Comparison of ENCODE assay signal across 1 cellular context in the genomic region with DNA sequence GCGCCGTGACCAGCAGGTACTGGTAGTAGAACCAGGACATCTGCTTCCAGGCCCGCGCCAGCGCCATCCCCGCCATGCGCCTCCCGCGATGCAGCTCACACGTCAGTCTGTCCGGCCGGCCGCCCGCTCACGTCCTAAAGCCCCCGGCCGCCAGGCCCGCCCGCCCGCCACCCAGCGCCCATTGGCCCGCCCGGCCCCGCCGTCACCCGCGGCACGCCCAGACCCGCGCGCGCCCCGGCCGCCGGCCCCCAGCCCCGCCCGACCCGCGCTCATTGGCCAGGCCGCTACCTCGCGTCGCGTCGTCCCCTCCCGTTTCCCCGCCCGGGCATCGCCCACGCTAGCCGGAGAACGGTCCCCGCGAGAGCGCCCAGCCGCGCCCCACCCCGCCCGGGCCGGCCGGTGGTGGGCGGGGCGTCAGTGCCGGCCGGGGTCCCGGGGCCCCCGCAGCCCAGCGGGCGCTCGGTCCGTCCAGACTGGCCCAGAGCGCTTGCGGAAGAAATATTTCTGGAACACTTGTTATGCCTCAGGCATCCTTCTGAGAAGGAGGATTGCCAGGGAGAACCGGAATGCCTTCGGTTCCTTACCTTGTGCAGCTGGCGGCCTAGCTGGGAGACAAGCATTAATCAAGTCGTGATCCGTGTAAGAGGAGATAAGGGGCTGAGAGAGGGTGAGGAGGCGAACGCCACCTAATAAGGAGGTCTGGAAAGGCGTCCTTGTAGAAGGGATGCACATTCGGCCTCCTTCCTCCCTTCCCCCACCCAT.
TF ChIP-seq lines count a peak whose summit lies in the region.

SPTSSA (minus strand) TSS at position 109 of the 762 bp plus-strand sequence; CDS start at position 76, 33 bp downstream.

TF ChIP-seq in K562, 482 proteins besides CTCF, POLR2A, EP300 and RAD21 (continued from another document and continues in another):
- TF ChIP-seq VEZF1 (CRISPR knock-in tag; IDR thresholded peaks at IDR 0.05) (peak; percentile 92), TSHZ1 (CRISPR knock-in tag; IDR thresholded peaks at IDR 0.05) (no peak), TRIM25 (IDR thresholded peaks at IDR 0.05; ENCODE audit: borderline replicate concordance) (no peak), ATF3 (IDR thresholded peaks at IDR 0.05) (no peak), ATF3 (CRISPR knock-in tag; conservative IDR thresholded peaks at IDR 0.05) (no peak), IRF9 (tag; IDR thresholded peaks at IDR 0.05) (no peak), CTBP1 (IDR thresholded peaks at IDR 0.05; ENCODE audit: borderline replicate concordance) (peak; percentile 21; the same call in 1 of the 2 replicates), GABPB1 (CRISPR knock-in tag; IDR thresholded peaks at IDR 0.05) (0 out of 2 replicates have a peak, but pooled peaks have one; percentile 1), PCBP2 (IDR thresholded peaks at IDR 0.05; ENCODE audit: low read depth, low read length, poor library complexity, severe bottlenecking) (no peak), SIN3B (IDR thresholded peaks at IDR 0.05; ENCODE audit: low read depth) (0 out of 2 replicates have a peak, but pooled peaks have one; percentile 11), POLR2AphosphoS5 (IDR thresholded peaks at IDR 0.05; ENCODE audit: control insufficient read depth, insufficient read depth, low read depth, low read length) (peak; percentile 57), SP1 (CRISPR knock-in tag; IDR thresholded peaks at IDR 0.05) (no peak), HCFC1 (IDR thresholded peaks at IDR 0.05; ENCODE audit: low read depth, low read length) (0 out of 2 replicates have a peak, but pooled peaks have one; percentile 13), TFAP4 (CRISPR knock-in tag; IDR thresholded peaks at IDR 0.05; ENCODE audit: borderline replicate concordance) (0 out of 2 replicates have a peak, but pooled peaks have one; percentile 4), TAF7 (tag; IDR thresholded peaks at IDR 0.05) (no peak), CXXC5 (CRISPR knock-in tag; IDR thresholded peaks at IDR 0.05) (peak; percentile 61), ZFX (CRISPR knock-in tag; IDR thresholded peaks at IDR 0.05) (peak; percentile 77), ZNF140 (CRISPR knock-in tag; IDR thresholded peaks at IDR 0.05) (no peak), PREB (CRISPR knock-in tag; IDR thresholded peaks at IDR 0.05) (no peak), ZKSCAN8 (CRISPR knock-in tag; IDR thresholded peaks at IDR 0.05) (no peak), TFAM (CRISPR knock-in tag; conservative IDR thresholded peaks at IDR 0.05) (no peak), MEIS2 (IDR thresholded peaks at IDR 0.05; ENCODE audit: partially characterized antibody) (peak; percentile 91), ELF4 (CRISPR knock-in tag; IDR thresholded peaks at IDR 0.05) (no peak), SUPT5H (IDR thresholded peaks at IDR 0.05) (peak; percentile 61), ATF1 (CRISPR knock-in tag; IDR thresholded peaks at IDR 0.05) (no peak), ATF1 (tag; IDR thresholded peaks at IDR 0.05) (0 out of 2 replicates have a peak, but pooled peaks have one; percentile 17), ZBTB7A (IDR thresholded peaks at IDR 0.05; ENCODE audit: borderline replicate concordance, control insufficient read depth, low read depth, low read length) (peak; percentile 76; the same call in 1 of the 2 replicates), WHSC1 (IDR thresholded peaks at IDR 0.05; ENCODE audit: low read length) (no peak), ZNF77 (CRISPR knock-in tag; IDR thresholded peaks at IDR 0.05) (no peak), YBX1 (IDR thresholded peaks at IDR 0.05) (no peak), POLR2H (tag; IDR thresholded peaks at IDR 0.05; ENCODE audit: low read depth) (peak; percentile 85)
- TF ChIP-seq, protein P1, sequence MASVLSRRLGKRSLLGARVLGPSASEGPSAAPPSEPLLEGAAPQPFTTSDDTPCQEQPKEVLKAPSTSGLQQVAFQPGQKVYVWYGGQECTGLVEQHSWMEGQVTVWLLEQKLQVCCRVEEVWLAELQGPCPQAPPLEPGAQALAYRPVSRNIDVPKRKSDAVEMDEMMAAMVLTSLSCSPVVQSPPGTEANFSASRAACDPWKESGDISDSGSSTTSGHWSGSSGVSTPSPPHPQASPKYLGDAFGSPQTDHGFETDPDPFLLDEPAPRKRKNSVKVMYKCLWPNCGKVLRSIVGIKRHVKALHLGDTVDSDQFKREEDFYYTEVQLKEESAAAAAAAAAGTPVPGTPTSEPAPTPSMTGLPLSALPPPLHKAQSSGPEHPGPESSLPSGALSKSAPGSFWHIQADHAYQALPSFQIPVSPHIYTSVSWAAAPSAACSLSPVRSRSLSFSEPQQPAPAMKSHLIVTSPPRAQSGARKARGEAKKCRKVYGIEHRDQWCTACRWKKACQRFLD (CRISPR knock-in tag; IDR thresholded peaks at IDR 0.05), result 0 out of 2 replicates have a peak, but pooled peaks have one; percentile 23
- TF ChIP-seq, protein P2, sequence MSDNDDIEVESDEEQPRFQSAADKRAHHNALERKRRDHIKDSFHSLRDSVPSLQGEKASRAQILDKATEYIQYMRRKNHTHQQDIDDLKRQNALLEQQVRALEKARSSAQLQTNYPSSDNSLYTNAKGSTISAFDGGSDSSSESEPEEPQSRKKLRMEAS (CRISPR knock-in tag; IDR thresholded peaks at IDR 0.05), result no peak; the same call in 1 of the 2 replicates
- TF ChIP-seq, protein P3, sequence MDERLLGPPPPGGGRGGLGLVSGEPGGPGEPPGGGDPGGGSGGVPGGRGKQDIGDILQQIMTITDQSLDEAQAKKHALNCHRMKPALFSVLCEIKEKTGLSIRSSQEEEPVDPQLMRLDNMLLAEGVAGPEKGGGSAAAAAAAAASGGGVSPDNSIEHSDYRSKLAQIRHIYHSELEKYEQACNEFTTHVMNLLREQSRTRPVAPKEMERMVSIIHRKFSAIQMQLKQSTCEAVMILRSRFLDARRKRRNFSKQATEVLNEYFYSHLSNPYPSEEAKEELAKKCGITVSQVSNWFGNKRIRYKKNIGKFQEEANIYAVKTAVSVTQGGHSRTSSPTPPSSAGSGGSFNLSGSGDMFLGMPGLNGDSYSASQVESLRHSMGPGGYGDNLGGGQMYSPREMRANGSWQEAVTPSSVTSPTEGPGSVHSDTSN (CRISPR knock-in tag; IDR thresholded peaks at IDR 0.05; ENCODE audit: low read depth), result no peak
- TF ChIP-seq, protein P3 (tag; conservative IDR thresholded peaks at IDR 0.05; ENCODE audit: low read depth), result peak; percentile 74
